ENCODE assay signal across 17 cellular contexts in the genomic region with DNA sequence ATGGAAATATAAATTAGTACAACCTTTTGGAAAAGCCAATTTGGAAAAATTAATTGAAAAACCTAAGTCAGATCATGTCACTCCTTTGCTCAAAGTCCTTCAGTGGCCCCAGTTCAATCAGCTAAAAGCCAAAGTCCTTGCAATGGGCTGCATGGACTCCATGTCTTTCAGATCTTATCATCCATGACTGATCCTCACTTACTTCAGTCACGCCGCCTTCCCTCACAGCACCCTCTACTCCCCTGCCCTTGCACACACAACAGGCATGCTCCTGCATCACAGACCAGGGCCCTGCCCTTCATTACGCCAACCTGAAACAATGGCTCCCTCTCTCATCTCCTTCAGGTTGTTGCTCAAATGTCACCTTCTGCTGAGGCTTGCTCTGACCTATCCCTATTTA. TPM values are rescaled to one million over a fixed set of nuclear protein-coding genes. Genes with fewer than 3 reads are reported as not detected.
"Had no signal": no experiment of that assay in that cellular context is flagged by ENCODE, and none has a peak within 500 bp of the region (broad histone marks: within the 10 kb centered on the region; RNA-seq: fewer than 3 reads in every experiment).

No MANE protein-coding gene starts in this region.

- H3K4me3 ChIP-seq: adrenal gland, colonic mucosa, gastrocnemius medialis, heart right ventricle, left lung, neural progenitor cell, transverse colon had no signal

- ATAC-seq: activated T-helper 17 cell treated with anti-CD3 and anti-CD28 coated beads, Interleukin-2, amount 50 U/mL, for 72 hours; gastrocnemius medialis had no signal

- H3K27ac ChIP-seq: colonic mucosa, neural progenitor cell, transverse colon had no signal

- H3K9me3 Mint-ChIP-seq: activated CD4-positive, alpha-beta memory T cell treated with anti-CD3 and anti-CD28 coated beads, Interleukin-2, amount 10 ng/mL, durations not matched to agents 7 days and 5 days; activated naive CD4-positive, alpha-beta T cell treated with anti-CD3 and anti-CD28 coated beads, Interleukin-2, amount 10 ng/mL, durations not matched to agents 7 days and 5 days; activated T-helper 17 cell treated with anti-CD3 and anti-CD28 coated beads, Interleukin-2, amount 50 U/mL, for 72 hours; neural progenitor cell had no signal

- H3K4me1 ChIP-seq: colonic mucosa, neural progenitor cell had no signal

- H3K27me3 Mint-ChIP-seq: activated CD4-positive, alpha-beta memory T cell treated with anti-CD3 and anti-CD28 coated beads, Interleukin-2, amount 10 ng/mL, durations not matched to agents 7 days and 5 days; activated naive CD4-positive, alpha-beta T cell treated with anti-CD3 and anti-CD28 coated beads, Interleukin-2, amount 10 ng/mL, durations not matched to agents 7 days and 5 days; activated T-helper 17 cell treated with anti-CD3 and anti-CD28 coated beads, Interleukin-2, amount 50 U/mL, for 72 hours had no signal

- H2AFZ ChIP-seq: neural progenitor cell had no signal

- H3K4me3 Mint-ChIP-seq: activated CD4-positive, alpha-beta memory T cell treated with anti-CD3 and anti-CD28 coated beads, Interleukin-2, amount 10 ng/mL, durations not matched to agents 7 days and 5 days; activated naive CD4-positive, alpha-beta T cell treated with anti-CD3 and anti-CD28 coated beads, Interleukin-2, amount 10 ng/mL, durations not matched to agents 7 days and 5 days; activated T-helper 17 cell treated with anti-CD3 and anti-CD28 coated beads, Interleukin-2, amount 50 U/mL, for 72 hours; neural progenitor cell had no signal

- H3K36me3 ChIP-seq: neural progenitor cell had no signal

- H3K27ac Mint-ChIP-seq: activated CD4-positive, alpha-beta memory T cell treated with anti-CD3 and anti-CD28 coated beads, Interleukin-2, amount 10 ng/mL, durations not matched to agents 7 days and 5 days; activated naive CD4-positive, alpha-beta T cell treated with anti-CD3 and anti-CD28 coated beads, Interleukin-2, amount 10 ng/mL, durations not matched to agents 7 days and 5 days; activated T-helper 17 cell treated with anti-CD3 and anti-CD28 coated beads, Interleukin-2, amount 50 U/mL, for 72 hours; neural progenitor cell had no signal

- H3K27me3 ChIP-seq: adrenal gland, colonic mucosa, gastrocnemius medialis, heart right ventricle, left lung, neural progenitor cell, transverse colon had no signal

- H3K4me2 ChIP-seq: neural progenitor cell had no signal

- DNase-seq: activated CD4-positive, alpha-beta memory T cell treated with anti-CD3 and anti-CD28 coated beads, Interleukin-2, amount 10 ng/mL, durations not matched to agents 7 days and 5 days; activated naive CD4-positive, alpha-beta T cell treated with anti-CD3 and anti-CD28 coated beads, Interleukin-2, amount 10 ng/mL, durations not matched to agents 7 days and 5 days; adrenal gland; caudate nucleus; colonic mucosa; effector memory CD4-positive, alpha-beta T cell; gastrocnemius medialis; heart right ventricle; islet precursor cell; left lung; retina; stimulated activated CD4-positive, alpha-beta T cell treated with anti-CD3 and anti-CD28 coated beads, Interleukin-4, amount 100 ng/mL, for 4 hours; SW 1271; T1000; transverse colon had no signal

- H3K9me3 ChIP-seq: adrenal gland, colonic mucosa, gastrocnemius medialis, heart right ventricle, left lung, transverse colon had no signal

RNA-seq across cellular contexts. Expression of gene FER1L5, which starts 20.0 kb away (rescaled TPM):
- total RNA-seq: activated CD4-positive, alpha-beta memory T cell treated with anti-CD3 and anti-CD28 coated beads, Interleukin-2, amount 10 ng/mL, durations not matched to agents 7 days and 5 days; activated T-helper 17 cell treated with anti-CD3 and anti-CD28 coated beads, Interleukin-2, amount 50 U/mL, for 72 hours; colonic mucosa; gastrocnemius medialis; transverse colon had no signal
